ENCODE assay signal across 1 cellular context in the genomic region with DNA sequence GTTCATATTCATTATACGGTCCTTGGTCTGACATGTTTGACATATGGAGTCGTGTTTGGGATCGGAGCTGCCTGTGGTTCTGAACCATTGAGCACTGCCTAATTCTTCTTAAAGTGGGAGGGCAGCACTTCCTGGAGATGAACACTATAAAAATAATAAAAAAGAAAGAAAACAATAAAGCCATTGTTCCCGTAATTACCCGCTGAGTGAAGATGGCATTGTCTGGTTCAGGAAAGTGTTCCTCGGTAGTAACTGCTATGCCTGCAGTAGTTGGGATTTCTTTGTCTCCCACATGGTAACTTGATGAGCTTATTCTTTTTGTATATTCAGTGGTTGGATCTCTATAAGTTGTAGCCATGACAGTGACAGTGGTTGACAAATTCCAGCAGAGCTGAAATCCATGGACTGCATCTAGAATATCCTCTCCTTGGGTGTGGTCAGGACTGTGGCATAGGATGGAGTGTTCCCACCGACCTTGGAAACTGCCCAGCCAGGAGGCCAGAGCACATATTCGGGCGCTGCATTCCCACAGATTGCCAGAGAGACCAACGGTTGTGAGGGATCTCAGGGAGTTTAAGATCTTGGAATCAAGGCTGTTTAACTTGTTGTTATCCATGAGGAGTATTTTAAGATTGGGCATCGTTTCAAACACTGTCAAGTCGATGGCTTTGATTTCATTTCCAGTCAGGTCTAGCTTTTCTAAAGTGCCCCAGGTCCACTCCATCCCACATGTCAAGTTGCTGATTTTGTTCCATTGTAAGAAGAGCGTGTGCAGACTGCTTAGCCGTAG.
TF ChIP-seq lines count a peak whose summit lies in the region.

No MANE protein-coding gene starts in this region.

TF ChIP-seq in WTC11, 78 proteins besides CTCF, POLR2A, EP300 and RAD21:
- TF ChIP-seq, protein P1, sequence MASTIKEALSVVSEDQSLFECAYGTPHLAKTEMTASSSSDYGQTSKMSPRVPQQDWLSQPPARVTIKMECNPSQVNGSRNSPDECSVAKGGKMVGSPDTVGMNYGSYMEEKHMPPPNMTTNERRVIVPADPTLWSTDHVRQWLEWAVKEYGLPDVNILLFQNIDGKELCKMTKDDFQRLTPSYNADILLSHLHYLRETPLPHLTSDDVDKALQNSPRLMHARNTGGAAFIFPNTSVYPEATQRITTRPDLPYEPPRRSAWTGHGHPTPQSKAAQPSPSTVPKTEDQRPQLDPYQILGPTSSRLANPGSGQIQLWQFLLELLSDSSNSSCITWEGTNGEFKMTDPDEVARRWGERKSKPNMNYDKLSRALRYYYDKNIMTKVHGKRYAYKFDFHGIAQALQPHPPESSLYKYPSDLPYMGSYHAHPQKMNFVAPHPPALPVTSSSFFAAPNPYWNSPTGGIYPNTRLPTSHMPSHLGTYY (CRISPR knock-in tag; IDR thresholded peaks at IDR 0.05) = no peak
- TF ChIP-seq MXD4 (CRISPR knock-in tag; IDR thresholded peaks at IDR 0.05; ENCODE audit: borderline replicate concordance) = no peak
- TF ChIP-seq SMAD4 (CRISPR knock-in tag; IDR thresholded peaks at IDR 0.05) = no peak
- TF ChIP-seq, protein P2, sequence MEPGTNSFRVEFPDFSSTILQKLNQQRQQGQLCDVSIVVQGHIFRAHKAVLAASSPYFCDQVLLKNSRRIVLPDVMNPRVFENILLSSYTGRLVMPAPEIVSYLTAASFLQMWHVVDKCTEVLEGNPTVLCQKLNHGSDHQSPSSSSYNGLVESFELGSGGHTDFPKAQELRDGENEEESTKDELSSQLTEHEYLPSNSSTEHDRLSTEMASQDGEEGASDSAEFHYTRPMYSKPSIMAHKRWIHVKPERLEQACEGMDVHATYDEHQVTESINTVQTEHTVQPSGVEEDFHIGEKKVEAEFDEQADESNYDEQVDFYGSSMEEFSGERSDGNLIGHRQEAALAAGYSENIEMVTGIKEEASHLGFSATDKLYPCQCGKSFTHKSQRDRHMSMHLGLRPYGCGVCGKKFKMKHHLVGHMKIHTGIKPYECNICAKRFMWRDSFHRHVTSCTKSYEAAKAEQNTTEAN (CRISPR knock-in tag; IDR thresholded peaks at IDR 0.05) = no peak
- TF ChIP-seq, protein P3, sequence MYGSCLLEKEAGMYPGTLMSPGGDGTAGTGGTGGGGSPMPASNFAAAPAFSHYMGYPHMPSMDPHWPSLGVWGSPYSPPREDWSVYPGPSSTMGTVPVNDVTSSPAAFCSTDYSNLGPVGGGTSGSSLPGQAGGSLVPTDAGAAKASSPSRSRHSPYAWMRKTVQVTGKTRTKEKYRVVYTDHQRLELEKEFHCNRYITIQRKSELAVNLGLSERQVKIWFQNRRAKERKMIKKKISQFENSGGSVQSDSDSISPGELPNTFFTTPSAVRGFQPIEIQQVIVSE (CRISPR knock-in tag; IDR thresholded peaks at IDR 0.05; ENCODE audit: borderline replicate concordance) = no peak
- TF ChIP-seq ZNF232 (CRISPR knock-in tag; IDR thresholded peaks at IDR 0.05) = no peak
- TF ChIP-seq, protein P4, sequence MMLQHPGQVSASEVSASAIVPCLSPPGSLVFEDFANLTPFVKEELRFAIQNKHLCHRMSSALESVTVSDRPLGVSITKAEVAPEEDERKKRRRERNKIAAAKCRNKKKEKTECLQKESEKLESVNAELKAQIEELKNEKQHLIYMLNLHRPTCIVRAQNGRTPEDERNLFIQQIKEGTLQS (CRISPR knock-in tag; conservative IDR thresholded peaks at IDR 0.05) = no peak
- no peak for TF ChIP-seq ZNF317 (CRISPR knock-in tag; IDR thresholded peaks at IDR 0.05; ENCODE audit: borderline replicate concordance, low read depth)
- TF ChIP-seq, protein P5, sequence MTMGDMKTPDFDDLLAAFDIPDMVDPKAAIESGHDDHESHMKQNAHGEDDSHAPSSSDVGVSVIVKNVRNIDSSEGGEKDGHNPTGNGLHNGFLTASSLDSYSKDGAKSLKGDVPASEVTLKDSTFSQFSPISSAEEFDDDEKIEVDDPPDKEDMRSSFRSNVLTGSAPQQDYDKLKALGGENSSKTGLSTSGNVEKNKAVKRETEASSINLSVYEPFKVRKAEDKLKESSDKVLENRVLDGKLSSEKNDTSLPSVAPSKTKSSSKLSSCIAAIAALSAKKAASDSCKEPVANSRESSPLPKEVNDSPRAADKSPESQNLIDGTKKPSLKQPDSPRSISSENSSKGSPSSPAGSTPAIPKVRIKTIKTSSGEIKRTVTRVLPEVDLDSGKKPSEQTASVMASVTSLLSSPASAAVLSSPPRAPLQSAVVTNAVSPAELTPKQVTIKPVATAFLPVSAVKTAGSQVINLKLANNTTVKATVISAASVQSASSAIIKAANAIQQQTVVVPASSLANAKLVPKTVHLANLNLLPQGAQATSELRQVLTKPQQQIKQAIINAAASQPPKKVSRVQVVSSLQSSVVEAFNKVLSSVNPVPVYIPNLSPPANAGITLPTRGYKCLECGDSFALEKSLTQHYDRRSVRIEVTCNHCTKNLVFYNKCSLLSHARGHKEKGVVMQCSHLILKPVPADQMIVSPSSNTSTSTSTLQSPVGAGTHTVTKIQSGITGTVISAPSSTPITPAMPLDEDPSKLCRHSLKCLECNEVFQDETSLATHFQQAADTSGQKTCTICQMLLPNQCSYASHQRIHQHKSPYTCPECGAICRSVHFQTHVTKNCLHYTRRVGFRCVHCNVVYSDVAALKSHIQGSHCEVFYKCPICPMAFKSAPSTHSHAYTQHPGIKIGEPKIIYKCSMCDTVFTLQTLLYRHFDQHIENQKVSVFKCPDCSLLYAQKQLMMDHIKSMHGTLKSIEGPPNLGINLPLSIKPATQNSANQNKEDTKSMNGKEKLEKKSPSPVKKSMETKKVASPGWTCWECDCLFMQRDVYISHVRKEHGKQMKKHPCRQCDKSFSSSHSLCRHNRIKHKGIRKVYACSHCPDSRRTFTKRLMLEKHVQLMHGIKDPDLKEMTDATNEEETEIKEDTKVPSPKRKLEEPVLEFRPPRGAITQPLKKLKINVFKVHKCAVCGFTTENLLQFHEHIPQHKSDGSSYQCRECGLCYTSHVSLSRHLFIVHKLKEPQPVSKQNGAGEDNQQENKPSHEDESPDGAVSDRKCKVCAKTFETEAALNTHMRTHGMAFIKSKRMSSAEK (CRISPR knock-in tag; IDR thresholded peaks at IDR 0.05; ENCODE audit: borderline replicate concordance) = no peak
- no peak for TF ChIP-seq IRF2 (CRISPR knock-in tag; IDR thresholded peaks at IDR 0.05; ENCODE audit: borderline replicate concordance, low read depth)
- TF ChIP-seq, protein P6, sequence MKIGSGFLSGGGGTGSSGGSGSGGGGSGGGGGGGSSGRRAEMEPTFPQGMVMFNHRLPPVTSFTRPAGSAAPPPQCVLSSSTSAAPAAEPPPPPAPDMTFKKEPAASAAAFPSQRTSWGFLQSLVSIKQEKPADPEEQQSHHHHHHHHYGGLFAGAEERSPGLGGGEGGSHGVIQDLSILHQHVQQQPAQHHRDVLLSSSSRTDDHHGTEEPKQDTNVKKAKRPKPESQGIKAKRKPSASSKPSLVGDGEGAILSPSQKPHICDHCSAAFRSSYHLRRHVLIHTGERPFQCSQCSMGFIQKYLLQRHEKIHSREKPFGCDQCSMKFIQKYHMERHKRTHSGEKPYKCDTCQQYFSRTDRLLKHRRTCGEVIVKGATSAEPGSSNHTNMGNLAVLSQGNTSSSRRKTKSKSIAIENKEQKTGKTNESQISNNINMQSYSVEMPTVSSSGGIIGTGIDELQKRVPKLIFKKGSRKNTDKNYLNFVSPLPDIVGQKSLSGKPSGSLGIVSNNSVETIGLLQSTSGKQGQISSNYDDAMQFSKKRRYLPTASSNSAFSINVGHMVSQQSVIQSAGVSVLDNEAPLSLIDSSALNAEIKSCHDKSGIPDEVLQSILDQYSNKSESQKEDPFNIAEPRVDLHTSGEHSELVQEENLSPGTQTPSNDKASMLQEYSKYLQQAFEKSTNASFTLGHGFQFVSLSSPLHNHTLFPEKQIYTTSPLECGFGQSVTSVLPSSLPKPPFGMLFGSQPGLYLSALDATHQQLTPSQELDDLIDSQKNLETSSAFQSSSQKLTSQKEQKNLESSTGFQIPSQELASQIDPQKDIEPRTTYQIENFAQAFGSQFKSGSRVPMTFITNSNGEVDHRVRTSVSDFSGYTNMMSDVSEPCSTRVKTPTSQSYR (CRISPR knock-in tag; IDR thresholded peaks at IDR 0.05) = no peak
- no peak for TF ChIP-seq ZNF423 (CRISPR knock-in tag; IDR thresholded peaks at IDR 0.05)
- TF ChIP-seq FOXK1 (CRISPR knock-in tag; IDR thresholded peaks at IDR 0.05) = no peak
